33 cellular contexts compared by ENCODE assay signal in the genomic region with DNA sequence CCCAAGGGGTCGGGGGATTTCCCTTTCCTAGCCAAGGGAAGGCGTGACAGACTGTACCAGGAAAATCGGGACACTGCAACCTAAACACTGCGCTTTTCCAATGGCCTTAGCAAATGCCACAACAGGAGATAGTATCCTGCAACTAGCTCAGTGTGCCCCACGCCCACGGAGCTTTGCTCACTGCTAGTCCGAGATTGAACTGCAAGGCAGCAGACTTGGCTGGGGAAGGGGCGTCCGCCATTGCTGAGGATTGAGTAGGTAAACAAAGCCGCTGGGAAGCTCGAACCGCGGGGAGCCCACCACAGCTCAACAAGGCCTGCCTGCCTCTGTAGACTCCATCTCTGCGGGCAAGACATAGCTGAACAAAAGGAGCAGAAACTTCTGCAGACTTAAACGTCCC.
"Had no signal": no experiment of that assay in that cellular context is flagged by ENCODE, and none has a peak within 500 bp of the region (broad histone marks: within the 10 kb centered on the region; RNA-seq: fewer than 3 reads in every experiment).

No MANE protein-coding gene starts in this region.

- H3K36me3 ChIP-seq: brain microvascular endothelial cell, colonic mucosa, esophagus muscularis mucosa, gastrocnemius medialis, WERI-Rb-1 had no signal

- DNase-seq: activated B cell treated with CpG ODN at 0.5 μM for 24 hours; activated CD4-positive, alpha-beta T cell treated with anti-CD3 and anti-CD28 coated beads for 48 hours; activated CD4-positive, alpha-beta T cell treated with anti-CD3 and anti-CD28 coated beads, Interleukin-2, amount 50 U/mL, for 1 hour; activated CD4-positive, alpha-beta T cell treated with anti-CD3 and anti-CD28 coated beads, Interleukin-2, amount 50 U/mL, for 48 hours; activated CD8-positive, alpha-beta memory T cell treated with anti-CD3 and anti-CD28 coated beads for 24 hours; activated CD8-positive, alpha-beta T cell treated with anti-CD3 and anti-CD28 coated beads for 36 hours; activated effector memory CD4-positive, alpha-beta T cell treated with Interleukin-2 at 50 U/mL for 16 hours; activated gamma-delta T cell treated with Interleukin-2 at 50 U/mL for 16 hours; activated naive CD4-positive, alpha-beta T cell treated with anti-CD3 and anti-CD28 coated beads, Interleukin-2, amount 50 U/mL, for 16 hours; activated naive CD4-positive, alpha-beta T cell treated with Interleukin-2 at 50 U/mL for 16 hours; activated T-cell treated with anti-CD3 and anti-CD28 coated beads, Interleukin-2, amount 50 U/mL, for 4 hours; amniotic stem cell; anterior cingulate cortex; brain microvascular endothelial cell; caudate nucleus; colonic mucosa; dorsolateral prefrontal cortex; effector memory CD4-positive, alpha-beta T cell; erythroblast; foreskin keratinocyte; gastrocnemius medialis; glutamatergic neuron; T-helper 1 cell; T-helper 17 cell; T1000; WERI-Rb-1 had no signal

- FAIRE-seq: astrocyte had no signal

- H3K4me1 Mint-ChIP-seq: activated B cell treated with CpG ODN at 0.5 μM for 24 hours; activated T-helper 17 cell treated with anti-CD3 and anti-CD28 coated beads, Interleukin-2, amount 50 U/mL, for 72 hours; T-helper 17 cell had no signal

- H3K4me1 ChIP-seq: colonic mucosa, esophagus muscularis mucosa, foreskin keratinocyte, gastrocnemius medialis had no signal

- H3K27ac Mint-ChIP-seq: activated B cell treated with CpG ODN at 0.5 μM for 24 hours; activated CD8-positive, alpha-beta T cell treated with anti-CD3 and anti-CD28 coated beads for 36 hours; activated naive CD8-positive, alpha-beta T cell; activated T-helper 17 cell treated with anti-CD3 and anti-CD28 coated beads, Interleukin-2, amount 50 U/mL, for 72 hours; dendritic cell treated with granulocyte-macrophage colony-stimulating factor and Interleukin-4, amounts not matched to agents 40 ng/mL and 50 ng/mL, for 4 days; T-helper 17 cell; T-helper 2 cell treated with Interferon-gamma antibody and Interleukin-4, amounts not matched to agents 5 μg/mL and 100 μg/mL, for 36 hours had no signal

- H3K27me3 Mint-ChIP-seq: activated CD8-positive, alpha-beta T cell treated with anti-CD3 and anti-CD28 coated beads for 36 hours; activated naive CD8-positive, alpha-beta T cell; dendritic cell treated with granulocyte-macrophage colony-stimulating factor and Interleukin-4, amounts not matched to agents 40 ng/mL and 50 ng/mL, for 4 days; T-helper 17 cell had no signal

- H3K36me3 Mint-ChIP-seq: activated naive CD8-positive, alpha-beta T cell had no signal

- H3K4me3 ChIP-seq: colonic mucosa, dorsolateral prefrontal cortex, esophagus muscularis mucosa, gastrocnemius medialis had no signal

- ATAC-seq: activated CD4-positive, CD25-positive, alpha-beta regulatory T cell treated with anti-CD3 and anti-CD28 coated beads, Interleukin-2, amount 50 U/mL, for 24 hours; activated CD8-positive, alpha-beta T cell treated with anti-CD3 and anti-CD28 coated beads for 36 hours; activated T-cell treated with anti-CD3 and anti-CD28 coated beads, Interleukin-2, amount 50 U/mL, for 4 hours; activated T-helper 17 cell treated with anti-CD3 and anti-CD28 coated beads, Interleukin-2, amount 50 U/mL, for 72 hours; foreskin keratinocyte; gastrocnemius medialis; T-helper 17 cell had no signal

- H3K9me3 ChIP-seq: colonic mucosa, gastrocnemius medialis had no signal

- H3K27ac ChIP-seq: brain microvascular endothelial cell, colonic mucosa, dorsolateral prefrontal cortex, esophagus muscularis mucosa, foreskin keratinocyte, gastrocnemius medialis, WERI-Rb-1 had no signal

- H3K4me3 Mint-ChIP-seq: activated B cell treated with CpG ODN at 0.5 μM for 24 hours; activated CD8-positive, alpha-beta T cell treated with anti-CD3 and anti-CD28 coated beads for 36 hours; activated naive CD8-positive, alpha-beta T cell; activated T-cell treated with anti-CD3 and anti-CD28 coated beads, Interleukin-2, amount 50 U/mL, for 4 hours; activated T-helper 17 cell treated with anti-CD3 and anti-CD28 coated beads, Interleukin-2, amount 50 U/mL, for 72 hours; dendritic cell treated with granulocyte-macrophage colony-stimulating factor and Interleukin-4, amounts not matched to agents 40 ng/mL and 50 ng/mL, for 4 days; T-helper 17 cell; T-helper 2 cell treated with Interferon-gamma antibody and Interleukin-4, amounts not matched to agents 5 μg/mL and 100 μg/mL, for 36 hours had no signal

- H3K27me3 ChIP-seq: brain microvascular endothelial cell, colonic mucosa, esophagus muscularis mucosa, foreskin keratinocyte, gastrocnemius medialis had no signal
